ENCODE assay signal across 20 cellular contexts in the genomic region with DNA sequence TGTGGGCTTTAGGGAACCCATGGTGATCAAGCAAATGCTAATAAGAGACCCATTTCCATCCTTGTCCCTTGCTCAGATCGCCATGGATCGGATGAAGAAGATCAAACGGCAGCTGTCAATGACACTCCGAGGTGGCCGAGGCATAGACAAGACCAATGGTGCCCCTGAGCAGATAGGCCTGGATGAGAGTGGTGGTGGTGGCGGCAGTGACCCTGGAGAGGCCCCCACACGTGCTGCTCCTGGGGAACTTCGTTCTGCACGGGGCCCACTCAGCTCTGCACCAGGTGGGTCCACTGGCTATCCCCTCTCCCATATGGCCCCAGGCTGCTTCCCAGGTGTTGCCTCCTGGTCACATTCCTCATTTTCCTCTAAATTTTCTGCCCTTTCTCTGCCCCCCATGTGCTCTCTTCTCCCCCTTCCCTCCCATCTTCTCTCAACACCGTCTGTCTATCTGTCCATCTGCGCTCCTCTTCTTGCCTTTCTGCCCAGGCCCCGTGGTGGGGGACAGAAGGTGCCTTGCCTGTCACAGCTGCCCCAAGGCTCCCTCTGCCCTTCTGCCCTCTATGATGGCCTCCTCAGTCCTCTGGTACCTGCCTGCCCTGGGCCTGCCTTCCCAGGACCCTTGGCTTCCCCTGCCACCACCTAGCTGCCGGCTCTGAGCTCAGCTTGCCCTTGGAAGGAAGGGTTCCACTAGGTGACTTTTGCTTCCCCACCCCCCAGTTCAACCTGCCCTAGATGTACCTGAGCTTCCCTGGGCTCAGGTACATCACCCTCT.
"Had no signal": no experiment of that assay in that cellular context is flagged by ENCODE, and none has a peak within 500 bp of the region (broad histone marks: within the 10 kb centered on the region; RNA-seq: fewer than 3 reads in every experiment).

No MANE protein-coding gene starts in this region.

- H3K4me1 ChIP-seq: colonic mucosa, foreskin keratinocyte had no signal

- H3K4me2 ChIP-seq: hepatocyte had no signal

- H3K27me3 ChIP-seq: colonic mucosa, foreskin keratinocyte, hepatocyte, neutrophil, right atrium auricular region, sigmoid colon, suprapubic skin, thyroid gland, uterus had no signal

- FAIRE-seq: endothelial cell of umbilical vein had no signal

- DNase-seq: colonic mucosa; effector CD4-positive, alpha-beta T cell; erythroblast; foreskin keratinocyte; head of caudate nucleus; left ventricle myocardium superior; mesenchymal stem cell; sigmoid colon; stimulated activated CD4-positive, alpha-beta T cell treated with anti-CD3 and anti-CD28 coated beads, Interleukin-12 subunit alpha, Interleukin-12 subunit beta, amount 100 ng/mL, for 4 hours; thyroid gland; uterus had no signal

- ATAC-seq: foreskin keratinocyte; left colon; left ventricle myocardium superior; naive thymus-derived CD4-positive, alpha-beta T cell had no signal

- H3K4me3 ChIP-seq: colonic mucosa, hepatocyte, lung, right atrium auricular region, sigmoid colon, skin epidermis, suprapubic skin, thyroid gland, uterus had no signal

- H3K9me3 ChIP-seq: colonic mucosa, neutrophil, right atrium auricular region, sigmoid colon, suprapubic skin, thyroid gland, uterus had no signal

- H2AFZ ChIP-seq: hepatocyte had no signal

- H3K36me3 ChIP-seq: colonic mucosa, uterus had no signal

- H3K27ac ChIP-seq: colonic mucosa, foreskin keratinocyte, hepatocyte, neutrophil, right atrium auricular region, sigmoid colon, skin epidermis, suprapubic skin, thyroid gland, uterus had no signal
